ENCODE assay signal across 31 cellular contexts in genomic region chr7:83739527-83739926, GRCh38.
DNase-seq lines count a peak whose midpoint lies in the region; ATAC-seq and TF ChIP-seq lines count a peak whose summit lies in the region.
"Had no signal": no experiment of that assay in that cellular context is flagged by ENCODE, and none has a peak within 500 bp of the region (broad histone marks: within the 10 kb centered on the region; RNA-seq: fewer than 3 reads in every experiment).

No MANE protein-coding gene starts in this region.

- BruUV-seq in A673 (replicated peaks; lab: Mats Ljungman, UMichigan): no TSS peak

- no peak overlapping the region for H3K27ac Mint-ChIP-seq in activated naive CD4-positive, alpha-beta T cell treated with anti-CD3 and anti-CD28 coated beads, Interleukin-2, amount 10 ng/mL, durations not matched to agents 7 days and 5 days
- H3K27ac Mint-ChIP-seq: activated naive CD4-positive, alpha-beta T cell treated with anti-CD3 and anti-CD28 coated beads for 36 hours; activated T-helper 1 cell treated with anti-CD3 and anti-CD28 coated beads, Interleukin-12 subunit alpha, Interleukin-12 subunit beta, Interleukin-2, Interleukin-4 antibody, amounts not matched to agents 30 ng/mL and 10 ng/mL and 1 ng/mL, durations not matched to agents 14 hours and 24 hours and 36 hours; brain; CD8-positive, alpha-beta T cell; dendritic cell treated with granulocyte-macrophage colony-stimulating factor and Interleukin-4, amounts not matched to agents 40 ng/mL and 50 ng/mL, for 4 days; endodermal cell; mesothelial cell of epicardium; naive B cell; stimulated activated naive CD8-positive, alpha-beta T cell treated with anti-CD3 and anti-CD28 coated beads, Interleukin-15, amount 100 ng/mL, for 72 hours had no signal

- H3K4me1 ChIP-seq in A673 (ENCODE audit: insufficient read depth, low read length, poor library complexity, severe bottlenecking) (no peaks in the 10 kb centered on the region), adipocyte (ENCODE audit: control insufficient read depth, insufficient read depth, low read length) (no peaks in the 10 kb centered on the region)
- H3K4me1 ChIP-seq: heart left ventricle, psoas muscle, sigmoid colon, SJSA1 had no signal

- TF ChIP-seq CTCF in A673 (conservative IDR thresholded peaks at IDR 0.05; ENCODE audit: low read depth, low read length): no peak

- H3K4me3 ChIP-seq in A673 (ENCODE audit: low read depth, low read length, poor library complexity, severe bottlenecking) (no peak overlapping the region), adipocyte (ENCODE audit: low read length) (no peak overlapping the region)
- H3K4me3 ChIP-seq in Jurkat, Clone E6-1 (ENCODE audit: low read length): no peak overlapping the region
- H3K4me3 ChIP-seq: heart left ventricle, psoas muscle, sigmoid colon, SJSA1, thoracic aorta had no signal

- POLR2A ChIA-PET in A673 (lab: Charles Lee; ENCODE audit: low non-redundant PET): no interaction called here

- no peak overlapping the region for H3K27ac ChIP-seq in A673 (ENCODE audit: low read depth, low read length, poor library complexity, severe bottlenecking)
- H3K27ac ChIP-seq: heart left ventricle, psoas muscle, sigmoid colon, SJSA1, thoracic aorta had no signal

- no peaks in the 10 kb centered on the region for H3K36me3 Mint-ChIP-seq in activated naive CD4-positive, alpha-beta T cell treated with anti-CD3 and anti-CD28 coated beads, Interleukin-2, amount 10 ng/mL, durations not matched to agents 7 days and 5 days
- H3K36me3 Mint-ChIP-seq: brain; CD8-positive, alpha-beta T cell; mesothelial cell of epicardium; naive B cell had no signal

- peaks cover 52% of the 10 kb centered on the region for H3K27me3 ChIP-seq in A673 (replicated peaks; ENCODE audit: insufficient read depth, low read depth, low read length, poor library complexity)
- no peaks in the 10 kb centered on the region for H3K27me3 ChIP-seq in adipocyte (replicated peaks; ENCODE audit: control insufficient read depth, insufficient read depth, low read length)
- H3K27me3 ChIP-seq: heart left ventricle, sigmoid colon had no signal

- H3K36me3 ChIP-seq in A673 (ENCODE audit: insufficient read depth, low read length, poor library complexity, severe bottlenecking) (no peaks in the 10 kb centered on the region), adipocyte (ENCODE audit: control insufficient read depth, insufficient read depth, low read length, severe bottlenecking) (no peaks in the 10 kb centered on the region)
- H3K36me3 ChIP-seq: heart left ventricle, sigmoid colon, SJSA1, thoracic aorta had no signal

- no peak overlapping the region for H3K9ac ChIP-seq in adipocyte (ENCODE audit: low read length)

- H3K9me3 Mint-ChIP-seq in activated naive CD4-positive, alpha-beta T cell treated with anti-CD3 and anti-CD28 coated beads, Interleukin-2, amount 10 ng/mL, durations not matched to agents 7 days and 5 days: no peaks in the 10 kb centered on the region
- H3K9me3 Mint-ChIP-seq: activated naive CD4-positive, alpha-beta T cell treated with anti-CD3 and anti-CD28 coated beads for 36 hours; activated T-helper 1 cell treated with anti-CD3 and anti-CD28 coated beads, Interleukin-12 subunit alpha, Interleukin-12 subunit beta, Interleukin-2, Interleukin-4 antibody, amounts not matched to agents 30 ng/mL and 10 ng/mL and 1 ng/mL, durations not matched to agents 14 hours and 24 hours and 36 hours; dendritic cell treated with granulocyte-macrophage colony-stimulating factor and Interleukin-4, amounts not matched to agents 40 ng/mL and 50 ng/mL, for 4 days; endodermal cell; mesothelial cell of epicardium; stimulated activated naive CD8-positive, alpha-beta T cell treated with anti-CD3 and anti-CD28 coated beads, Interleukin-15, amount 100 ng/mL, for 72 hours had no signal

- no peak overlapping the region for H3K4me3 Mint-ChIP-seq in activated naive CD4-positive, alpha-beta T cell treated with anti-CD3 and anti-CD28 coated beads, Interleukin-2, amount 10 ng/mL, durations not matched to agents 7 days and 5 days
- H3K4me3 Mint-ChIP-seq: activated naive CD4-positive, alpha-beta T cell treated with anti-CD3 and anti-CD28 coated beads for 36 hours; activated T-helper 1 cell treated with anti-CD3 and anti-CD28 coated beads, Interleukin-12 subunit alpha, Interleukin-12 subunit beta, Interleukin-2, Interleukin-4 antibody, amounts not matched to agents 30 ng/mL and 10 ng/mL and 1 ng/mL, durations not matched to agents 14 hours and 24 hours and 36 hours; brain; CD8-positive, alpha-beta T cell; dendritic cell treated with granulocyte-macrophage colony-stimulating factor and Interleukin-4, amounts not matched to agents 40 ng/mL and 50 ng/mL, for 4 days; endodermal cell; mesothelial cell of epicardium; naive B cell; stimulated activated naive CD8-positive, alpha-beta T cell treated with anti-CD3 and anti-CD28 coated beads, Interleukin-15, amount 100 ng/mL, for 72 hours had no signal

- no peaks in the 10 kb centered on the region for H3K4me1 Mint-ChIP-seq in activated naive CD4-positive, alpha-beta T cell treated with anti-CD3 and anti-CD28 coated beads, Interleukin-2, amount 10 ng/mL, durations not matched to agents 7 days and 5 days
- H3K4me1 Mint-ChIP-seq: naive B cell; stimulated activated naive CD8-positive, alpha-beta T cell treated with anti-CD3 and anti-CD28 coated beads, Interleukin-15, amount 100 ng/mL, for 72 hours had no signal

- peak; percentile 75 for DNase-seq in A673 (ENCODE audit: low spot score)
- peak; percentile 29 for DNase-seq in Jurkat, Clone E6-1 (ENCODE audit: low read depth, low spot score)
- peak; percentile 7 for DNase-seq in NCI-H69 (lab: John Stamatoyannopoulos, UW)
- peak; percentile 3 for DNase-seq in adipocyte (ENCODE audit: low read depth)
- no peak for DNase-seq in activated CD4-positive, CD25-positive, alpha-beta regulatory T cell treated with anti-CD3 and anti-CD28 coated beads, Interleukin-2, amount 50 U/mL, for 72 hours
- DNase-seq in activated naive CD4-positive, alpha-beta T cell treated with anti-CD3 and anti-CD28 coated beads, Interleukin-2, amount 10 ng/mL, durations not matched to agents 7 days and 5 days: no peak
- DNase-seq in activated T-cell treated with anti-CD3 and anti-CD28 coated beads, Interleukin-2, amount 50 U/mL, for 1 hour: no peak
- DNase-seq: activated CD4-positive, alpha-beta T cell treated with anti-CD3 and anti-CD28 coated beads, Interleukin-2, amount 50 U/mL, for 48 hours; activated naive CD4-positive, alpha-beta T cell treated with anti-CD3 and anti-CD28 coated beads for 36 hours; CD8-positive, alpha-beta T cell; DMS 273 treated with DMSO at 0.1 percent for 48 hours; EL; endodermal cell; heart left ventricle; islet precursor cell; naive B cell; NCI-H1436 treated with DMSO at 0.1 percent for 48 hours; NCI-H526; occipital lobe; psoas muscle; sigmoid colon; stimulated activated CD4-positive, alpha-beta T cell treated with anti-CD3 and anti-CD28 coated beads, Interleukin-12 subunit alpha, Interleukin-12 subunit beta, amount 100 ng/mL, for 4 hours; stimulated activated CD4-positive, alpha-beta T cell treated with anti-CD3 and anti-CD28 coated beads, Interleukin-2, amount 100 ng/mL, for 48 hours; stimulated activated naive CD8-positive, alpha-beta T cell treated with anti-CD3 and anti-CD28 coated beads, Interleukin-15, amount 100 ng/mL, for 72 hours had no signal

- ATAC-seq in HG03457 (IDR thresholded peaks at IDR 0.05; ENCODE audit: unreplicated experiment): no peak
- ATAC-seq: CD8-positive, alpha-beta T cell; heart left ventricle; psoas muscle; stimulated activated naive CD8-positive, alpha-beta T cell treated with anti-CD3 and anti-CD28 coated beads, Interleukin-15, amount 100 ng/mL, for 72 hours had no signal

- H3K9me3 ChIP-seq in A673 (ENCODE audit: low read depth, low read length, poor library complexity, severe bottlenecking): no peaks in the 10 kb centered on the region
- H3K9me3 ChIP-seq in adipocyte (ENCODE audit: control insufficient read depth, low read length): no peaks in the 10 kb centered on the region
- H3K9me3 ChIP-seq: heart left ventricle, psoas muscle, sigmoid colon, thoracic aorta had no signal

- CTCF ChIA-PET in A673 (lab: Charles Lee): no interaction called here
- CTCF ChIA-PET in activated naive CD4-positive, alpha-beta T cell treated with anti-CD3 and anti-CD28 coated beads, Interleukin-2, amount 10 ng/mL, durations not matched to agents 7 days and 5 days (lab: Charles Lee): no interaction called here

- intact Hi-C loops in A673 (cut with micrococcal nuclease; ENCODE audit: unreplicated experiment): no loop called here

- no peaks in the 10 kb centered on the region for H3K27me3 Mint-ChIP-seq in activated naive CD4-positive, alpha-beta T cell treated with anti-CD3 and anti-CD28 coated beads, Interleukin-2, amount 10 ng/mL, durations not matched to agents 7 days and 5 days
- H3K27me3 Mint-ChIP-seq: brain; dendritic cell treated with granulocyte-macrophage colony-stimulating factor and Interleukin-4, amounts not matched to agents 40 ng/mL and 50 ng/mL, for 4 days; naive B cell; stimulated activated naive CD8-positive, alpha-beta T cell treated with anti-CD3 and anti-CD28 coated beads, Interleukin-15, amount 100 ng/mL, for 72 hours had no signal

Comparison
In these comparisons a context has a peak if more than half of its experiments do, and no peak if none do; other contexts are left out.
1. DNase-seq: peak in A673 (single experiment), Jurkat, Clone E6-1 (single experiment), NCI-H69 (single experiment) and adipocyte (single experiment); none in activated CD4-positive, CD25-positive, alpha-beta regulatory T cell treated with anti-CD3 and anti-CD28 coated beads, Interleukin-2, amount 50 U/mL, for 72 hours (single experiment), activated naive CD4-positive, alpha-beta T cell treated with anti-CD3 and anti-CD28 coated beads, Interleukin-2, amount 10 ng/mL, durations not matched to agents 7 days and 5 days (single experiment) and activated T-cell treated with anti-CD3 and anti-CD28 coated beads, Interleukin-2, amount 50 U/mL, for 1 hour (single experiment).